Comparison of ENCODE assay signal across 8 cellular contexts in the genomic region with DNA sequence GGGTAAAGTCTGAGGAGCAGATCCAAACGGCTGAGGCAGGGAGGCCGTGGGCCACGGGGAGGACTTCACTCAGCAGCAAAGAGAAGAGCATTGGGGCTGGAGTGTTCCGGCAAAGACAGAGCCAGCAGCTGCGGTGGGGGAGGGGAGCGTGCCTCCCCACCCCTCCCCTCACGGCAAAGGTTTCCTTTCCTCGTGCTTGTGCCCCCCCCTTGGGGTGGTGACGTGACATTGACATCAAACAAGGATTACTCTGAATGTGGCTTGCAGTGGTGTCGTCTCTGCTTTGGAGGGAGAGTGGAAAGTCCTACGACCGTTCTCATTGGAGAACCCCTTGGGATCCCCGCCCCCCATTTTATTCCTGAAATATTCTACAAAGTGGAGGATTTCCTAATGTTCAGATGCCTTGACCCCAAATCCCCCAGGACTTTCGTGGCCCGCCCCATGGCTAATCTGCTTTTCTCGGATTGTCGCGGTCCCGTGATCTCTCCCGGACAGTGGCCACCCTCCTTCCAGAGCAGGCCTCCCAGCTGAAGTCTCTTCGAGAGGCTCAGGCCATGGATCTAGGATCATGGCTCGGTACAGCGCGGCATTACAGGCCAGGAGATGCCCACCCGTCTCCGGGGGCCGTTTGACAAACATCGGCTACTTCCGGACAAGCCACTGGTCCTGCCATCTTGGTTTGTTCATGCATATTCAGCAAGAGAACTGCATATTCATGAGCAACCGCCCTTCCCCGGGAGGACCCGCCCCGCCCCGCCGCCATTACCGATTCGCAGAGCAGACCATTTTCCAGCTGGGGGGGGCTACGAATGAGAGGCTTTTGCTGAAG. TPM values are rescaled to one million over a fixed set of nuclear protein-coding genes. Genes with fewer than 3 reads are reported as not detected.
DNase-seq lines count a peak whose midpoint lies in the region; ATAC-seq and TF ChIP-seq lines count a peak whose summit lies in the region.

No MANE protein-coding gene starts in this region.

- H2AFZ ChIP-seq in DND-41 (ENCODE audit: low read depth, low read length) (peak overlapping the region; percentile 87), H9 (ENCODE audit: low read length) (peak overlapping the region; percentile 99)

- no peak overlapping the region for H4K91ac ChIP-seq in H9 (ENCODE audit: insufficient read length, low read depth, low read length)

- H2AK5ac ChIP-seq in H9 (ENCODE audit: insufficient read length, low read length) = no peak overlapping the region

- H3K27me3 ChIP-seq in DND-41 (ENCODE audit: insufficient read depth, low read length, poor library complexity) (no peaks in the 10 kb centered on the region), H9 (ENCODE audit: insufficient read depth, low read length) (no peaks in the 10 kb centered on the region), MG63 (no peaks in the 10 kb centered on the region)

- peaks cover 49 to 65% of the 10 kb centered on the region in 2 experiments for H3K4me1 Mint-ChIP-seq in H9
- H3K4me1 Mint-ChIP-seq in natural killer cell treated with Interleukin-12 subunit alpha and Interleukin-12 subunit beta and Interleukin-15 and Interleukin-18, amount 100 ng/mL, for 72 hours (ENCODE audit: low read depth in 2 of 2) = peaks cover 52 to 60% of the 10 kb centered on the region in 2 donors

- H3K9ac ChIP-seq in DND-41 (ENCODE audit: low read depth, low read length) (peak overlapping the region; percentile 98), H9 (ENCODE audit: extremely low read depth, insufficient read length, low read length) (peak overlapping the region; percentile 98)

- no peak overlapping the region for H2BK20ac ChIP-seq in H9 (ENCODE audit: low read depth, low read length, poor library complexity, severe bottlenecking)

- TF ChIP-seq CTCF in DND-41 (IDR thresholded peaks at IDR 0.05; ENCODE audit: borderline replicate concordance, extremely low read depth, low read length, poor library complexity, severe bottlenecking) = no peak
- TF ChIP-seq CTCF in H9 (conservative IDR thresholded peaks at IDR 0.05) = no peak
- TF ChIP-seq CTCF in fibroblast of the aortic adventitia (IDR thresholded peaks at IDR 0.05; ENCODE audit: insufficient read depth, low read length) = no peak

- peak overlapping the region; percentile 61 to 70 for H3K4me3 ChIP-seq in DND-41 (ENCODE audit: low read depth in 1 of 2, low read length in 2 of 2)
- peak overlapping the region; percentile 91 for H3K4me3 ChIP-seq in MG63
- peak overlapping the region; percentile 86 for H3K4me3 ChIP-seq in fibroblast of the aortic adventitia (ENCODE audit: low read depth, low read length)

- peak overlapping the region; percentile 99; the same call in 1 of the 2 replicates for H3K14ac ChIP-seq in H9 (ENCODE audit: insufficient read depth, low read length)

- no peak overlapping the region; the same call in 1 of the 2 replicates for H3K4ac ChIP-seq in H9 (ENCODE audit: low read depth, low read length)

- H2BK5ac ChIP-seq in H9 (ENCODE audit: insufficient read length, low read length) = peak overlapping the region; percentile 91

- H3K4me1 ChIP-seq in DND-41 (ENCODE audit: insufficient read depth, low read length) (peaks cover 55% of the 10 kb centered on the region), H9 (ENCODE audit: insufficient read depth, low read length) (peaks cover 2% of the 10 kb centered on the region; the same call in 1 of the 2 replicates)

- DNase-seq in DND-41 (peak; percentile 94), H9 (peak; percentile 97), MG63 (peak; percentile 82), fibroblast of the aortic adventitia (ENCODE audit: low read depth) (peak; percentile 95)
- DNase-seq in activated effector memory CD4-positive, alpha-beta T cell treated with anti-CD3 and anti-CD28 coated beads, Interleukin-2, amount 50 U/mL, for 16 hours = peak; percentile 95
- peak; percentile 96 for DNase-seq in natural killer cell treated with Interleukin-12 subunit alpha and Interleukin-12 subunit beta and Interleukin-15 and Interleukin-18, amount 100 ng/mL, for 72 hours (ENCODE audit: low spot score)
- DNase-seq in stimulated activated naive CD4-positive, alpha-beta T cell (lab: John Stamatoyannopoulos, UW) = peak; percentile 92 to 100 (median 98)

- peak overlapping the region; percentile 70 for H3K4me2 ChIP-seq in DND-41 (ENCODE audit: insufficient read depth, low read length)
- H3K4me2 ChIP-seq in H9 (ENCODE audit: insufficient read depth, insufficient read length, low read length) = peak overlapping the region; percentile 81

- peaks cover 17% of the 10 kb centered on the region for H3K23me2 ChIP-seq in H9 (ENCODE audit: insufficient read length, low read depth, low read length, poor library complexity, severe bottlenecking)

- peak overlapping the region; percentile 91 to 96 for H3K4me3 Mint-ChIP-seq in H9
- peak overlapping the region; percentile 91 for H3K4me3 Mint-ChIP-seq in natural killer cell treated with Interleukin-12 subunit alpha and Interleukin-12 subunit beta and Interleukin-15 and Interleukin-18, amount 100 ng/mL, for 72 hours

- no peak overlapping the region for H4K5ac ChIP-seq in H9 (ENCODE audit: insufficient read length, low read depth, low read length)

- H3K18ac ChIP-seq in H9 (ENCODE audit: insufficient read length, low read depth, low read length) = peak overlapping the region; percentile 99

- peaks cover 13 to 21% (median 14%) of the 10 kb centered on the region in 3 experiments; a peak in 6 of 7 replicates for H3K36me3 Mint-ChIP-seq in H9 (ENCODE audit: insufficient read depth in 1 of 3, low read depth in 3 of 3)
- H3K36me3 Mint-ChIP-seq in natural killer cell treated with Interleukin-12 subunit alpha and Interleukin-12 subunit beta and Interleukin-15 and Interleukin-18, amount 100 ng/mL, for 72 hours = peaks cover 25% of the 10 kb centered on the region

- ATAC-seq in DND-41 (ENCODE audit: insufficient read depth, low read depth) = peak; percentile 65
- peak; percentile 71 to 75 for ATAC-seq in natural killer cell treated with Interleukin-12 subunit alpha and Interleukin-12 subunit beta and Interleukin-15 and Interleukin-18, amount 100 ng/mL, for 72 hours

- H4K20me1 ChIP-seq in DND-41 (ENCODE audit: insufficient read depth, low read length) = peaks cover 36% of the 10 kb centered on the region
- H4K20me1 ChIP-seq in H9 (ENCODE audit: control insufficient read depth, insufficient read depth, insufficient read length) = no peaks in the 10 kb centered on the region

- peak overlapping the region; percentile 100 for H2BK120ac ChIP-seq in H9 (ENCODE audit: low read depth, low read length, poor library complexity, severe bottlenecking)

- peaks cover 4% of the 10 kb centered on the region for H3K79me1 ChIP-seq in H9 (ENCODE audit: insufficient read depth, low read depth, low read length, poor library complexity, severe bottlenecking)

- H3K36me3 ChIP-seq in DND-41 (ENCODE audit: insufficient read depth, low read length) = peaks cover 16% of the 10 kb centered on the region
- peaks cover 4% of the 10 kb centered on the region for H3K36me3 ChIP-seq in MG63

- peak; percentile 66 for TF ChIP-seq POLR2A in Raji (IDR thresholded peaks at IDR 0.05; ENCODE audit: insufficient read depth, low read depth, low read length)

- peak overlapping the region; percentile 93 for H3T11ph ChIP-seq in H9 (ENCODE audit: low read length)

- H3K27ac Mint-ChIP-seq in H9 = peak overlapping the region; percentile 99 to 100 (median 99)
- peak overlapping the region; percentile 98 for H3K27ac Mint-ChIP-seq in natural killer cell treated with Interleukin-12 subunit alpha and Interleukin-12 subunit beta and Interleukin-15 and Interleukin-18, amount 100 ng/mL, for 72 hours

- no peaks in the 10 kb centered on the region for H3K27me3 Mint-ChIP-seq in H9 (ENCODE audit: low read depth)
- H3K27me3 Mint-ChIP-seq in natural killer cell treated with Interleukin-12 subunit alpha and Interleukin-12 subunit beta and Interleukin-15 and Interleukin-18, amount 100 ng/mL, for 72 hours = no peaks in the 10 kb centered on the region

- H3K9me3 Mint-ChIP-seq in H9 = no peaks in the 10 kb centered on the region
- no peaks in the 10 kb centered on the region for H3K9me3 Mint-ChIP-seq in natural killer cell treated with Interleukin-12 subunit alpha and Interleukin-12 subunit beta and Interleukin-15 and Interleukin-18, amount 100 ng/mL, for 72 hours

- no peak overlapping the region for H2BK15ac ChIP-seq in H9 (ENCODE audit: low read depth, low read length)

- H3K27ac ChIP-seq in DND-41 (ENCODE audit: low read length) (peak overlapping the region; percentile 100), H9 (ENCODE audit: insufficient read length, low read depth, low read length) (peak overlapping the region; percentile 90)

- peak overlapping the region; percentile 87 for H3K56ac ChIP-seq in H9 (ENCODE audit: insufficient read length, low read depth, low read length)

- no peaks in the 10 kb centered on the region for H3K9me3 ChIP-seq in DND-41 (ENCODE audit: insufficient read depth, low read length, severe bottlenecking)
- H3K9me3 ChIP-seq in H9 (ENCODE audit: control insufficient read depth, low read depth, low read length) = no peaks in the 10 kb centered on the region
- H3K9me3 ChIP-seq in MG63 = no peaks in the 10 kb centered on the region

- no peak overlapping the region for H4K8ac ChIP-seq in H9 (replicated peaks; ENCODE audit: insufficient read length, low read depth, low read length)

- no CpG with 5 or more reads among the region's 38 CpGs for WGBS in H9 (ENCODE audit: extremely low coverage, insufficient read length, low lambda C conversion rate)

- H3K79me2 ChIP-seq in DND-41 (ENCODE audit: insufficient read depth, low read length) (peaks cover 60% of the 10 kb centered on the region), H9 (ENCODE audit: insufficient read depth, low read length) (peaks cover 21% of the 10 kb centered on the region)

- peak overlapping the region; percentile 97 for H2BK12ac ChIP-seq in H9 (ENCODE audit: insufficient read length, low read depth, low read length)

- no peak overlapping the region for H3K23ac ChIP-seq in H9 (ENCODE audit: insufficient read length, low read depth, low read length)

RNA-seq across cellular contexts. Expression of gene POLR2A, which starts 0.7 kb away (rescaled TPM):
- total RNA-seq in H9 (2021) = 153 and 154 TPM in 2 replicates
- total RNA-seq in MG63 (2014; rRNA removed; shearing (Covaris generic); ENCODE audit: low replicate concordance) = 11.5 and 16.2 TPM in 2 replicates
- total RNA-seq in fibroblast of the aortic adventitia (ENCODE audit: low replicate concordance) = 72.9 and 74.1 TPM in 2 replicates
- 100 to 1,000 TPM; 212 to 283 TPM for total RNA-seq in natural killer cell treated with Interleukin-12 subunit alpha and Interleukin-12 subunit beta and Interleukin-15 and Interleukin-18, amount 100 ng/mL, for 72 hours

RNA-seq across cellular contexts. Expression of gene SLC35G6, which starts 2.2 kb away (rescaled TPM):
- total RNA-seq in H9 (2021) (not detected in 2 replicates), fibroblast of the aortic adventitia (ENCODE audit: low replicate concordance) (not detected in 2 replicates)
- not detected in 2 replicates for total RNA-seq in MG63 (2014; rRNA removed; shearing (Covaris generic); ENCODE audit: low replicate concordance)
- not detected for total RNA-seq in natural killer cell treated with Interleukin-12 subunit alpha and Interleukin-12 subunit beta and Interleukin-15 and Interleukin-18, amount 100 ng/mL, for 72 hours

RNA-seq across cellular contexts. Expression of gene ZBTB4, which starts 4.0 kb away (rescaled TPM):
- total RNA-seq in H9 (2021) (14.4 and 14.9 TPM in 2 replicates), fibroblast of the aortic adventitia (ENCODE audit: low replicate concordance) (37.4 and 45.5 TPM in 2 replicates)
- total RNA-seq in MG63 (2014; rRNA removed; shearing (Covaris generic); ENCODE audit: low replicate concordance) = 5.3 and 6.0 TPM in 2 replicates
- total RNA-seq in natural killer cell treated with Interleukin-12 subunit alpha and Interleukin-12 subunit beta and Interleukin-15 and Interleukin-18, amount 100 ng/mL, for 72 hours = 10 to 100 TPM; 19.7 to 26.1 TPM

RNA-seq across cellular contexts. Expression of gene CHRNB1, which starts 38.6 kb away (rescaled TPM):
- total RNA-seq in H9 (2021) (12.7 and 13.2 TPM in 2 replicates), fibroblast of the aortic adventitia (ENCODE audit: low replicate concordance) (4.7 and 6.1 TPM in 2 replicates)
- total RNA-seq in MG63 (2014; rRNA removed; shearing (Covaris generic); ENCODE audit: low replicate concordance) = 0.20 and 6.2 TPM in 2 replicates
- total RNA-seq in natural killer cell treated with Interleukin-12 subunit alpha and Interleukin-12 subunit beta and Interleukin-15 and Interleukin-18, amount 100 ng/mL, for 72 hours = 10 to 100 TPM; 10.4 to 13.7 TPM

RNA-seq across cellular contexts. Expression of gene FGF11, which starts 44.1 kb away (rescaled TPM):
- total RNA-seq in H9 (2021) = 14.1 and 15.2 TPM in 2 replicates
- total RNA-seq in MG63 (2014; rRNA removed; shearing (Covaris generic); ENCODE audit: low replicate concordance) = not detected in 2 replicates
- total RNA-seq in fibroblast of the aortic adventitia (ENCODE audit: low replicate concordance) = 0.36 and 1.7 TPM in 2 replicates
- 1 to 10 TPM; 1.9 to 4.5 TPM for total RNA-seq in natural killer cell treated with Interleukin-12 subunit alpha and Interleukin-12 subunit beta and Interleukin-15 and Interleukin-18, amount 100 ng/mL, for 72 hours

Comparison
In these comparisons a context has a peak if more than half of its experiments do, and no peak if none do; other contexts are left out.
1. Peak in every context shown above with its lines: DNase-seq, ATAC-seq, H3K4me3 ChIP-seq and H3K27ac ChIP-seq.